Comparison of ENCODE assay signal across 8 cellular contexts in genomic region chr11:10931761-10932700, GRCh38.
DNase-seq lines count a peak whose midpoint lies in the region; ATAC-seq, FAIRE-seq and TF ChIP-seq lines count a peak whose summit lies in the region.

No MANE protein-coding gene starts in this region.

- H3K36me3 ChIP-seq in HUES6 (ENCODE audit: control insufficient read depth, insufficient read depth, low read length) (no peaks in the 10 kb centered on the region), kidney (ENCODE audit: control insufficient read depth in 1 of 2, insufficient read depth in 2 of 2, low read length in 2 of 2) (no peaks in the 10 kb centered on the region), stomach (no peaks in the 10 kb centered on the region)

- H3K9ac ChIP-seq in HUES6 (ENCODE audit: low read length), result peak overlapping the region; percentile 66
- peak overlapping the region; percentile 57 to 71 for H3K9ac ChIP-seq in kidney (ENCODE audit: low read length in 2 of 2)

- H3K36me3 Mint-ChIP-seq in brain, result no peaks in the 10 kb centered on the region

- intact Hi-C loops in kidney (cut with DNase I) (no loop called here), stomach (cut with DNase I; ENCODE audit: low total_unique reads) (no loop called here)

- H3K27ac Mint-ChIP-seq in brain, result peak overlapping the region; percentile 97 to 100 (median 99)

- peak overlapping the region; percentile 84 for H3K4me3 ChIP-seq in HUES6 (ENCODE audit: low read depth, low read length)
- peak overlapping the region; percentile 59 to 71 for H3K4me3 ChIP-seq in kidney (ENCODE audit: low read length in 2 of 2)
- peak overlapping the region; percentile 55 to 69 (median 67) for H3K4me3 ChIP-seq in stomach

- TF ChIP-seq EP300 in stomach (IDR thresholded peaks at IDR 0.05), result no peak

- TF ChIP-seq CTCF in brain (conservative IDR thresholded peaks at IDR 0.05), result no peak
- no peak for TF ChIP-seq CTCF in kidney (IDR thresholded peaks at IDR 0.05; ENCODE audit: borderline replicate concordance, extremely low read depth, insufficient read depth)
- no peak for TF ChIP-seq CTCF in stomach (IDR thresholded peaks at IDR 0.05)

- H3K27me3 Mint-ChIP-seq in brain, result peaks cover 5% of the 10 kb centered on the region

- DNase-seq in Ammon's horn (ENCODE audit: low spot score), result peak; percentile 53
- peak; percentile 79 for DNase-seq in kidney
- DNase-seq in stomach, result no peak
- no peak for DNase-seq in EL

- H3K27ac ChIP-seq in HUES6 (ENCODE audit: low read depth, low read length), result peak overlapping the region; percentile 54; the same call in 1 of the 2 replicates
- H3K27ac ChIP-seq in kidney (ENCODE audit: low read depth in 2 of 2, low read length in 2 of 2), result peak overlapping the region; percentile 64 to 67
- H3K27ac ChIP-seq in stomach, result peak overlapping the region; percentile 86 to 98 (median 92)

- H3K4me1 Mint-ChIP-seq in brain, result peaks cover 64% of the 10 kb centered on the region

- H3K4me3 Mint-ChIP-seq in brain, result peak overlapping the region; percentile 84 to 91 (median 91)

- peaks cover 15% of the 10 kb centered on the region for H3K4me1 ChIP-seq in HUES6 (ENCODE audit: control insufficient read depth, insufficient read depth, low read length)
- H3K4me1 ChIP-seq in kidney (ENCODE audit: control insufficient read depth in 1 of 2, insufficient read depth in 1 of 2, low read depth in 1 of 2, low read length in 2 of 2), result peaks cover 0 to 10% of the 10 kb centered on the region in 2 donors
- H3K4me1 ChIP-seq in stomach, result peaks cover 4 to 56% (median 42%) of the 10 kb centered on the region in 4 donors

- ATAC-seq in GM18858 (IDR thresholded peaks at IDR 0.05; ENCODE audit: unreplicated experiment) (no peak), GM21737 (IDR thresholded peaks at IDR 0.05; ENCODE audit: unreplicated experiment) (no peak)

- no peak for FAIRE-seq in kidney (lab: Jason Lieb, UNC)

- WGBS in stomach, 5 donors, result 22 to 30% (median 28%) methylated on average over 11 to 14 of the region's 14 CpGs

- H3K9me3 Mint-ChIP-seq in brain, result peaks cover 0 to 4% (median 0%) of the 10 kb centered on the region in 5 experiments

- no peak for TF ChIP-seq POLR2A in stomach (IDR thresholded peaks at IDR 0.05)

- H3K27me3 ChIP-seq in HUES6 (ENCODE audit: control insufficient read depth, insufficient read depth, low read length) (peaks cover 17% of the 10 kb centered on the region), stomach (peaks cover 0 to 22% (median 9%) of the 10 kb centered on the region in 3 donors)

- H3K9me3 ChIP-seq in HUES6 (ENCODE audit: control insufficient read depth, insufficient read depth, low read depth, low read length) (no peaks in the 10 kb centered on the region), kidney (ENCODE audit: control insufficient read depth in 1 of 2, low read length in 2 of 2) (no peaks in the 10 kb centered on the region), stomach (no peaks in the 10 kb centered on the region)

Comparison
In these comparisons a context has a peak if more than half of its experiments do, and no peak if none do; other contexts are left out.
1. DNase-seq: peak in Ammon's horn (single experiment) and kidney (single experiment); none in stomach (single experiment) and EL (single experiment).
2. Peak in every context shown above with its lines, with median percentiles within 50 percentile points of each other: H3K27ac ChIP-seq and H3K4me3 ChIP-seq.